ENCODE assay signal across 8 cellular contexts in the genomic region with DNA sequence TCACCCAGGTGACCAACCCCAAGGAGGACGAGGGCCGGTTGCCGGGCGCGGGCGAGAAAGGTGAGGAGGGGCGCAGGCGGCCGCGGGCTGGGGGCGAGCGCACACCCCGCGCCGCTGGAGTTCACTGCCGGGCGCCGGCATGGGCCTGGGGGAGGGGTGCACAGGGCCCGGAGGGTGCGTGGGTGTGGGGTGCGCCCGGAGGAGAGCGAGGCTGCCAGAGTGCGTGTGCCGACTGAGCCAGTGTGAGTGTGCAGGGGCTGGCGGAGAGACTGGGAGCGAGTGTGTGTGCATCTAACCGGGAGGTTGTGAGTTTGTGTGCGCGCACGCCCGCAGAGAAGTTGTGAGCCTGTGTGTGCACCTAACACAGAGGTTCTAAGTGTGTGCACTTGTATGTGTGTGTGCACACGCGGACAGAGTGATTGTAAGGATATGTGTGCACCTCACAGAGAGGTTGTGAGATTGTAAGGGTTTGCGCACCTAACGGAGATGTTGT. TPM values are rescaled to one million over a fixed set of nuclear protein-coding genes. Genes with fewer than 3 reads are reported as not detected.
DNase-seq lines count a peak whose midpoint lies in the region; ATAC-seq, FAIRE-seq and TF ChIP-seq lines count a peak whose summit lies in the region.

No MANE protein-coding gene starts in this region.

- DNase-seq in LHCN-M2 (ENCODE audit: low read depth) (peak; percentile 38), Right ventricle myocardium superior (peak; percentile 69), pancreas (peak; percentile 21 to 67 (median 52)), NCI-H1048 (lab: John Stamatoyannopoulos, UW) (no peak), COLO829 (ENCODE audit: low spot score) (no peak)
- peak; percentile 54 for DNase-seq in activated naive CD4-positive, alpha-beta T cell treated with anti-CD3 and anti-CD28 coated beads for 36 hours

- H3K27ac ChIP-seq in C4-2B (peak overlapping the region; percentile 96), pancreas (peak overlapping the region; percentile 45 to 73 (median 59))

- no peaks in the 10 kb centered on the region for H3K9me3 ChIP-seq in pancreas

- H3K4me3 ChIP-seq in pancreas: peak overlapping the region; percentile 34 to 55 (median 46)

- peaks cover 2% of the 10 kb centered on the region for H3K27me3 Mint-ChIP-seq in activated naive CD4-positive, alpha-beta T cell treated with anti-CD3 and anti-CD28 coated beads for 36 hours (ENCODE audit: low read depth)

- H3K27me3 ChIP-seq in pancreas: no peaks in the 10 kb centered on the region

- peaks cover 0 to 9% (median 9%) of the 10 kb centered on the region in 3 donors for H3K4me1 ChIP-seq in pancreas

- H3K36me3 ChIP-seq in pancreas: no peaks in the 10 kb centered on the region

- CTCF ChIA-PET in activated naive CD4-positive, alpha-beta T cell treated with anti-CD3 and anti-CD28 coated beads for 36 hours (lab: Charles Lee): no interaction called here

- no peaks in the 10 kb centered on the region for H3K36me3 Mint-ChIP-seq in activated naive CD4-positive, alpha-beta T cell treated with anti-CD3 and anti-CD28 coated beads for 36 hours (ENCODE audit: low read depth)

- no peaks in the 10 kb centered on the region for H3K9me3 Mint-ChIP-seq in activated naive CD4-positive, alpha-beta T cell treated with anti-CD3 and anti-CD28 coated beads for 36 hours

- no peak for FAIRE-seq in pancreas (lab: Jason Lieb, UNC)

- intact Hi-C loops in activated naive CD4-positive, alpha-beta T cell treated with anti-CD3 and anti-CD28 coated beads for 36 hours (cut with micrococcal nuclease): loop anchor here (2.0 kb wide), 1 partner anchor 45 kb away; no protein-coding TSS in a partner anchor
- intact Hi-C loops in Right ventricle myocardium superior (cut with DNase I) (no loop called here), pancreas (cut with DNase I) (no loop called here)

- peak; percentile 28 for ATAC-seq in Right ventricle myocardium superior (ENCODE audit: poor library complexity)
- peak; percentile 5 to 31 (median 10) for ATAC-seq in pancreas
- ATAC-seq in HG03095 (IDR thresholded peaks at IDR 0.05; ENCODE audit: unreplicated experiment): no peak

- H3K4me1 Mint-ChIP-seq in activated naive CD4-positive, alpha-beta T cell treated with anti-CD3 and anti-CD28 coated beads for 36 hours (ENCODE audit: low read depth): peaks cover 18% of the 10 kb centered on the region

- H3K4me3 Mint-ChIP-seq in activated naive CD4-positive, alpha-beta T cell treated with anti-CD3 and anti-CD28 coated beads for 36 hours: peak overlapping the region; percentile 73

- no peak overlapping the region for H3K27ac Mint-ChIP-seq in activated naive CD4-positive, alpha-beta T cell treated with anti-CD3 and anti-CD28 coated beads for 36 hours

- TF ChIP-seq CTCF in C4-2B (conservative IDR thresholded peaks at IDR 0.05) (no peak), pancreas (IDR thresholded peaks at IDR 0.05) (no peak)

- 12% methylated on average over 36 of the region's 36 CpGs for WGBS in pancreas, 2 donors

RNA-seq across cellular contexts. Expression of a gene that starts 0.6 kb away (rescaled TPM):
- total RNA-seq in LHCN-M2 (2014; rRNA removed): 25.6 and 26.5 TPM in 2 replicates
- 38.5 TPM for polyA plus RNA-seq in LHCN-M2 (2012)
- total RNA-seq in activated naive CD4-positive, alpha-beta T cell treated with anti-CD3 and anti-CD28 coated beads for 36 hours: 1 to 10 TPM; 3.7 to 5.0 TPM
- total RNA-seq in Right ventricle myocardium superior: 46.0 TPM
- 10 to 100 TPM; 14.2 to 34.8 (median 17.8) TPM for total RNA-seq in pancreas
- 10 to 100 TPM in 1 of 2 donors, 1 to 10 TPM in 1; 8.4 to 14.8 TPM for polyA plus RNA-seq in pancreas

Comparison
In these comparisons a context has a peak if more than half of its experiments do, and no peak if none do; other contexts are left out.
1. DNase-seq: peak in LHCN-M2 (single experiment), activated naive CD4-positive, alpha-beta T cell treated with anti-CD3 and anti-CD28 coated beads for 36 hours (single experiment), Right ventricle myocardium superior (single experiment) and pancreas (6 of 6); none in NCI-H1048 (single experiment) and COLO829 (single experiment).